24 cellular contexts compared by ENCODE assay signal in genomic region chr1:74830736-74831135, GRCh38.
"Had no signal": no experiment of that assay in that cellular context is flagged by ENCODE, and none has a peak within 500 bp of the region (broad histone marks: within the 10 kb centered on the region; RNA-seq: fewer than 3 reads in every experiment).

No MANE protein-coding gene starts in this region.

- H3K9me3 ChIP-seq: colonic mucosa, esophagus muscularis mucosa, esophagus squamous epithelium, gastrocnemius medialis, gastroesophageal sphincter, heart left ventricle, heart right ventricle had no signal

- H3K4me3 ChIP-seq: colonic mucosa, coronary artery, dorsolateral prefrontal cortex, esophagus muscularis mucosa, esophagus squamous epithelium, gastrocnemius medialis, gastroesophageal sphincter, heart left ventricle, heart right ventricle had no signal

- DNase-seq: colonic mucosa; cortex of kidney; dermis blood vessel endothelial cell; dorsolateral prefrontal cortex; effector CD4-positive, alpha-beta T cell; effector CD8-positive, alpha-beta T cell; effector memory CD4-positive, alpha-beta T cell; effector memory CD8-positive, alpha-beta T cell; endodermal cell; erythroblast; esophagus squamous epithelium; foreskin fibroblast; foreskin keratinocyte; foreskin melanocyte; gastrocnemius medialis; glutamatergic neuron; head of caudate nucleus; heart left ventricle; heart right ventricle had no signal

- H3K9me3 Mint-ChIP-seq: dendritic cell treated with granulocyte-macrophage colony-stimulating factor and Interleukin-4, amounts not matched to agents 40 ng/mL and 50 ng/mL, for 4 days; effector memory CD8-positive, alpha-beta T cell; endodermal cell had no signal

- H3K36me3 ChIP-seq: colonic mucosa, esophagus muscularis mucosa, esophagus squamous epithelium, gastrocnemius medialis, gastroesophageal sphincter, heart left ventricle, heart right ventricle had no signal

- H3K27me3 Mint-ChIP-seq: dendritic cell treated with granulocyte-macrophage colony-stimulating factor and Interleukin-4, amounts not matched to agents 40 ng/mL and 50 ng/mL, for 4 days; effector memory CD8-positive, alpha-beta T cell had no signal

- H3K27ac Mint-ChIP-seq: dendritic cell treated with granulocyte-macrophage colony-stimulating factor and Interleukin-4, amounts not matched to agents 40 ng/mL and 50 ng/mL, for 4 days; effector memory CD8-positive, alpha-beta T cell; endodermal cell had no signal

- H3K27ac ChIP-seq: colonic mucosa, coronary artery, dorsolateral prefrontal cortex, epithelial cell of prostate, esophagus muscularis mucosa, esophagus squamous epithelium, foreskin keratinocyte, gastrocnemius medialis, gastroesophageal sphincter, heart left ventricle, heart right ventricle had no signal

- H3K4me3 Mint-ChIP-seq: dendritic cell treated with granulocyte-macrophage colony-stimulating factor and Interleukin-4, amounts not matched to agents 40 ng/mL and 50 ng/mL, for 4 days; effector memory CD8-positive, alpha-beta T cell; endodermal cell had no signal
